Comparison of ENCODE assay signal across 20 cellular contexts in genomic region chr6:82645536-82646230, GRCh38.
"Had no signal": no experiment of that assay in that cellular context is flagged by ENCODE, and none has a peak within 500 bp of the region (broad histone marks: within the 10 kb centered on the region; RNA-seq: fewer than 3 reads in every experiment).

No MANE protein-coding gene starts in this region.

- ATAC-seq: activated naive CD4-positive, alpha-beta T cell treated with anti-CD3 and anti-CD28 coated beads, Interleukin-2, amount 50 U/mL, for 72 hours; pancreas; psoas muscle; WTC11 had no signal

- H3K4me1 ChIP-seq: foreskin keratinocyte, pancreas, psoas muscle, right atrium auricular region, spleen, testis, uterus had no signal

- H3K27ac ChIP-seq: foreskin keratinocyte, neutrophil, pancreas, psoas muscle, right atrium auricular region, spleen, testis, uterus had no signal

- FAIRE-seq: islet of Langerhans, pancreas had no signal

- H3K36me3 ChIP-seq: neutrophil, pancreas, right atrium auricular region, spleen, uterus had no signal

- H3K27me3 ChIP-seq: neutrophil, pancreas, right atrium auricular region, spleen, testis, uterus had no signal

- H3K9me3 ChIP-seq: neutrophil, pancreas, right atrium auricular region, testis, uterus had no signal

- DNase-seq: activated T-cell treated with anti-CD3 and anti-CD28 coated beads, Interleukin-2, amount 50 U/mL, for 1 hour; aorta; caudate nucleus; effector CD8-positive, alpha-beta T cell; erythroblast; mesenchymal stem cell; pancreas; psoas muscle; spleen; stimulated activated CD4-positive, alpha-beta T cell treated with anti-CD3 and anti-CD28 coated beads, Interleukin-4, amount 100 ng/mL, for 1 hour; stimulated activated naive CD4-positive, alpha-beta T cell; testis; trophoblast cell; uterus had no signal

- H3K4me3 ChIP-seq: pancreas, psoas muscle, right atrium auricular region, spleen, testis, uterus had no signal
